In genomic region chr16:48385272-48385953, GRCh38 we compare ENCODE assay signal across 1 cellular context.
TF ChIP-seq lines count a peak whose summit lies in the region.

TSS of gene SIAH1 (minus strand) at chr16:48385413. CDS start at chr16:48362428, 22,985 bp downstream.

TF ChIP-seq in GM23338, 12 proteins besides CTCF, POLR2A, EP300 and RAD21 (continued from another document):
- TF ChIP-seq, protein P1, sequence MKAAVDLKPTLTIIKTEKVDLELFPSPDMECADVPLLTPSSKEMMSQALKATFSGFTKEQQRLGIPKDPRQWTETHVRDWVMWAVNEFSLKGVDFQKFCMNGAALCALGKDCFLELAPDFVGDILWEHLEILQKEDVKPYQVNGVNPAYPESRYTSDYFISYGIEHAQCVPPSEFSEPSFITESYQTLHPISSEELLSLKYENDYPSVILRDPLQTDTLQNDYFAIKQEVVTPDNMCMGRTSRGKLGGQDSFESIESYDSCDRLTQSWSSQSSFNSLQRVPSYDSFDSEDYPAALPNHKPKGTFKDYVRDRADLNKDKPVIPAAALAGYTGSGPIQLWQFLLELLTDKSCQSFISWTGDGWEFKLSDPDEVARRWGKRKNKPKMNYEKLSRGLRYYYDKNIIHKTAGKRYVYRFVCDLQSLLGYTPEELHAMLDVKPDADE (IDR thresholded peaks at IDR 0.05): 0 out of 2 replicates have a peak, but pooled peaks have one; percentile 4
- TF ChIP-seq STAT1 (IDR thresholded peaks at IDR 0.05; ENCODE audit: unreplicated experiment): no peak
- peak; percentile 65; the same call in 1 of the 2 replicates for TF ChIP-seq POLR2AphosphoS5 (IDR thresholded peaks at IDR 0.05; ENCODE audit: low read depth)
